8 cellular contexts compared by ENCODE assay signal in the genomic region with DNA sequence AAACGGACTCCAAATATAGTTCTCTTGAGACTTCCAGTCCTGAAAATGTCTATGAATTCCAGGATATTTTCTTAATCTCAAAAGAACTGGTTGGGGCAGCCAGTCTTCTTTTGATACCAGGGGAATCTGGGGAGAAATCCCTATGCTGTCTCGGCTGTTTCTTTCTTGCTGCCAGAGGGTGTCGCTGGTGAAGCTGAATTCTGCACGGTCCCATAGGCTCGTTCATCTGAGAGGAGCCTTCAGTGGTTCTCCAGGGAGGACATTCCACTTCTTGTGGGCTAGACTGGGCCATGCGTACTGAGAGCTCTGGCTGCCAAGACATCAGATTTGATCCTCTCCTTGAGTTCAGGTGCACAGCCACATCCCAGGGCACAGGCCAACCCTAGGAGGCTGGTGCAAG.
DNase-seq lines count a peak whose midpoint lies in the region; ATAC-seq and TF ChIP-seq lines count a peak whose summit lies in the region.

No MANE protein-coding gene starts in this region.

- peaks cover 12% of the 10 kb centered on the region for H3K27me3 Mint-ChIP-seq in Calu3 (ENCODE audit: unreplicated experiment)
- H3K27me3 Mint-ChIP-seq in CD8-positive, alpha-beta T cell (ENCODE audit: low read depth): peaks cover 7% of the 10 kb centered on the region

- no peaks in the 10 kb centered on the region for H3K36me3 ChIP-seq in lower lobe of right lung
- H3K36me3 ChIP-seq in CD8-positive, alpha-beta T cell (ENCODE audit: insufficient read depth, low read length): no peaks in the 10 kb centered on the region

- ATAC-seq in lower lobe of right lung (peak; percentile 18 to 59), GM21360 (IDR thresholded peaks at IDR 0.05; ENCODE audit: unreplicated experiment) (no peak), GM21447 (IDR thresholded peaks at IDR 0.05; ENCODE audit: unreplicated experiment) (no peak)
- no peak for ATAC-seq in CD8-positive, alpha-beta T cell

- DNase-seq in Calu3 (peak; percentile 34), KBM-7 (peak; percentile 18), choroid plexus epithelial cell (ENCODE audit: low read depth) (peak; percentile 70), lower lobe of right lung (no peak), DMS153 treated with DMSO at 0.1 percent for 48 hours (lab: John Stamatoyannopoulos, UW; ENCODE audit: unreplicated experiment) (no peak)
- no peak for DNase-seq in CD8-positive, alpha-beta T cell

- in situ Hi-C loops in KBM-7 (cut with MboI; ENCODE audit: low pct_unique_long_range_greater_than_20kb, low sequenced_read_pairs): no loop called here

- no peak overlapping the region for H3K27ac Mint-ChIP-seq in Calu3 (ENCODE audit: unreplicated experiment)
- H3K27ac Mint-ChIP-seq in CD8-positive, alpha-beta T cell: no peak overlapping the region

- H3K4me3 ChIP-seq in choroid plexus epithelial cell (ENCODE audit: low read depth, low read length): no peak overlapping the region
- H3K4me3 ChIP-seq in lower lobe of right lung: no peak overlapping the region
- H3K4me3 ChIP-seq in CD8-positive, alpha-beta T cell (ENCODE audit: low read depth, low read length): no peak overlapping the region

- POLR2A ChIA-PET in CD8-positive, alpha-beta T cell (lab: Charles Lee): no interaction called here

- intact Hi-C loops in Calu3 (cut with micrococcal nuclease; ENCODE audit: unreplicated experiment): loop anchor here (10.0 kb wide), 1 partner anchor 1121 kb away; no protein-coding TSS in a partner anchor
- intact Hi-C loops in lower lobe of right lung (cut with DNase I): no loop called here
- intact Hi-C loops in CD8-positive, alpha-beta T cell (cut with DNase I, micrococcal nuclease): no loop called here

- CTCF ChIA-PET in Calu3 (lab: Charles Lee): interaction anchor here (0.6 to 1.1 kb wide), 2 partner anchors 61 to 1802 kb away, joined by 5 to 6 read pairs; no protein-coding TSS in a partner anchor
- CTCF ChIA-PET in CD8-positive, alpha-beta T cell (lab: Charles Lee): no interaction called here

- H3K36me3 Mint-ChIP-seq in Calu3 (ENCODE audit: insufficient read depth, unreplicated experiment): no peaks in the 10 kb centered on the region
- no peaks in the 10 kb centered on the region for H3K36me3 Mint-ChIP-seq in CD8-positive, alpha-beta T cell

- no peaks in the 10 kb centered on the region for H3K4me1 ChIP-seq in lower lobe of right lung
- H3K4me1 ChIP-seq in CD8-positive, alpha-beta T cell (ENCODE audit: insufficient read depth, low read length): no peaks in the 10 kb centered on the region

- TF ChIP-seq CTCF in Calu3 (IDR thresholded peaks at IDR 0.05; ENCODE audit: unreplicated experiment) (no peak), choroid plexus epithelial cell (conservative IDR thresholded peaks at IDR 0.05; ENCODE audit: low read depth, low read length) (peak; percentile 75), lower lobe of right lung (IDR thresholded peaks at IDR 0.05) (peak; percentile 32)
- TF ChIP-seq CTCF in CD8-positive, alpha-beta T cell (IDR thresholded peaks at IDR 0.05): no peak

- no TSS peak for BruUV-seq in Calu3 (replicated peaks; lab: Mats Ljungman, UMichigan)

- no peak overlapping the region for H3K27ac ChIP-seq in lower lobe of right lung
- no peak overlapping the region for H3K27ac ChIP-seq in CD8-positive, alpha-beta T cell (ENCODE audit: low read depth, low read length)

- no peaks in the 10 kb centered on the region for H3K9me3 ChIP-seq in lower lobe of right lung
- no peaks in the 10 kb centered on the region for H3K9me3 ChIP-seq in CD8-positive, alpha-beta T cell (ENCODE audit: low read length)

- no peak overlapping the region for H3K4me3 Mint-ChIP-seq in Calu3 (ENCODE audit: low read depth, unreplicated experiment)
- H3K4me3 Mint-ChIP-seq in CD8-positive, alpha-beta T cell: no peak overlapping the region

- no peaks in the 10 kb centered on the region for H3K4me1 Mint-ChIP-seq in Calu3 (ENCODE audit: low read depth, unreplicated experiment)
- H3K4me1 Mint-ChIP-seq in CD8-positive, alpha-beta T cell (ENCODE audit: low read depth): no peaks in the 10 kb centered on the region

- H3K9me3 Mint-ChIP-seq in Calu3 (ENCODE audit: low read depth, unreplicated experiment): no peaks in the 10 kb centered on the region
- no peaks in the 10 kb centered on the region for H3K9me3 Mint-ChIP-seq in CD8-positive, alpha-beta T cell

- peaks cover 4% of the 10 kb centered on the region for H3K27me3 ChIP-seq in lower lobe of right lung (ENCODE audit: low read depth)
- no peaks in the 10 kb centered on the region for H3K27me3 ChIP-seq in CD8-positive, alpha-beta T cell (ENCODE audit: insufficient read depth, low read length)

Comparison
In these comparisons a context has a peak if more than half of its experiments do, and no peak if none do; other contexts are left out.
1. DNase-seq: peak in Calu3 (single experiment), KBM-7 (single experiment) and choroid plexus epithelial cell (single experiment); none in lower lobe of right lung (single experiment), DMS153 treated with DMSO at 0.1 percent for 48 hours (single experiment) and CD8-positive, alpha-beta T cell (0 of 7).
2. CTCF ChIP-seq: peak in choroid plexus epithelial cell (single experiment) and lower lobe of right lung (single experiment); none in Calu3 (single experiment) and CD8-positive, alpha-beta T cell (single experiment).
3. ATAC-seq: peak in lower lobe of right lung (2 of 2); none in CD8-positive, alpha-beta T cell (single experiment), GM21360 (single experiment) and GM21447 (single experiment).